In genomic region chr9:38392235-38393127, GRCh38 we compare ENCODE assay signal across 8 cellular contexts. TPM values are rescaled to one million over a fixed set of nuclear protein-coding genes. Genes with fewer than 3 reads are reported as not detected.
DNase-seq lines count a peak whose midpoint lies in the region; ATAC-seq and TF ChIP-seq lines count a peak whose summit lies in the region.

TSS of gene ALDH1B1 (plus strand) at chr9:38392702. CDS start at chr9:38395749, 3,047 bp downstream.

- peak; percentile 99 to 100 for ATAC-seq in right cardiac atrium

- POLR2A ChIA-PET in HEK293T (lab: Yijun Ruan, JAX), result interaction anchor here (0.6 kb wide), 1 partner anchor 486 kb away, joined by 3 read pairs; no protein-coding TSS in a partner anchor

- no peak within 1 kb of the TSS for H3K27ac ChIP-seq in right cardiac atrium (ENCODE audit: low read length)

- H3K27me3 ChIP-seq in right cardiac atrium (ENCODE audit: control insufficient read depth, insufficient read depth), result no peaks in the 10 kb centered on the region

- DNase-seq in HEK293T (ENCODE audit: extremely low spot score) (peak; percentile 93), NAMALWA (ENCODE audit: low spot score) (peak; percentile 69), T-helper 1 cell (peak; percentile 28 to 76 (median 50)), amniotic epithelial cell (ENCODE audit: low read depth) (peak; percentile 70), right cardiac atrium (peak; percentile 91 to 95 (median 95)), putamen (ENCODE audit: low spot score) (peak; percentile 71), cortex of kidney (lab: John Stamatoyannopoulos, UW) (no peak)

- under 1% methylated on average over 58 of the region's 58 CpGs for WGBS in right cardiac atrium

- peaks cover 5% of the 10 kb centered on the region for H3K4me1 ChIP-seq in right cardiac atrium (ENCODE audit: control insufficient read depth, insufficient read depth, low read length)

- no peaks in the 10 kb centered on the region for H3K9me3 ChIP-seq in right cardiac atrium (ENCODE audit: control insufficient read depth, low read length)

- TF ChIP-seq CTCF in GM12872 (IDR thresholded peaks at IDR 0.05; ENCODE audit: insufficient read depth, low read depth, low read length), result peak; percentile 38; the same call in 2 of the 3 replicates

- intact Hi-C loops in right cardiac atrium (cut with DNase I), result no loop called here

- CTCF ChIA-PET in HEK293T (lab: Yijun Ruan, JAX), result no interaction called here

- H3K4me3 ChIP-seq in right cardiac atrium (ENCODE audit: low read length), result peak within 1 kb of the TSS; percentile 77

TF ChIP-seq in HEK293T, 16 proteins besides CTCF, POLR2A, EP300 and RAD21:
- TF ChIP-seq FOXK2 (IDR thresholded peaks at IDR 0.05) (no peak), CTBP1 (IDR thresholded peaks at IDR 0.05; ENCODE audit: borderline replicate concordance) (no peak), HDGF (IDR thresholded peaks at IDR 0.05; ENCODE audit: borderline replicate concordance) (peak; percentile 11; the same call in 1 of the 2 replicates), ELF4 (IDR thresholded peaks at IDR 0.05) (no peak), L3MBTL2 (conservative IDR thresholded peaks at IDR 0.05) (peak; percentile 70; the same call in 1 of the 2 replicates)

RNA-seq across cellular contexts. Expression of gene ALDH1B1, which starts in this region (rescaled TPM):
- total RNA-seq in right cardiac atrium, result 10 to 100 TPM; 12.4 to 27.2 (median 13.7) TPM
- polyA plus RNA-seq in right cardiac atrium, result 11.5 TPM
